ENCODE assay signal across 28 cellular contexts in genomic region chr2:201064797-201065329, GRCh38.
"Had no signal": no experiment of that assay in that cellular context is flagged by ENCODE, and none has a peak within 500 bp of the region (broad histone marks: within the 10 kb centered on the region; RNA-seq: fewer than 3 reads in every experiment).

No MANE protein-coding gene starts in this region.

- H3K27me3 ChIP-seq: adrenal gland, body of pancreas, esophagus muscularis mucosa, neutrophil, right lobe of liver, upper lobe of left lung, vagina had no signal

- H3K4me3 Mint-ChIP-seq: activated naive CD4-positive, alpha-beta T cell treated with anti-CD3 and anti-CD28 coated beads, Interleukin-2, amount 50 U/mL, for 24 hours; activated T-cell treated with anti-CD3 and anti-CD28 coated beads, Interleukin-2, amount 50 U/mL, for 24 hours; nephron progenitor cell had no signal

- H3K27ac ChIP-seq: adrenal gland, body of pancreas, esophagus muscularis mucosa, left ventricle myocardium inferior, neutrophil, right lobe of liver, thoracic aorta, upper lobe of left lung, vagina, VCaP had no signal

- H3K9me3 ChIP-seq: adrenal gland, body of pancreas, esophagus muscularis mucosa, left ventricle myocardium inferior, neutrophil, right lobe of liver, thoracic aorta, upper lobe of left lung, vagina had no signal

- DNase-seq: activated CD4-positive, alpha-beta T cell treated with anti-CD3 and anti-CD28 coated beads for 4 hours; activated CD4-positive, alpha-beta T cell treated with anti-CD3 and anti-CD28 coated beads, Interleukin-2, amount 50 U/mL, for 4 hours; activated CD8-positive, alpha-beta memory T cell treated with anti-CD3 and anti-CD28 coated beads, Interleukin-2, amount 50 U/mL, for 4 hours; activated T-cell treated with anti-CD3 and anti-CD28 coated beads, Interleukin-2, amount 50 U/mL, for 24 hours; adrenal gland; aorta; body of pancreas; effector CD8-positive, alpha-beta T cell; foreskin melanocyte; left ventricle myocardium inferior; mesendoderm; nephron progenitor cell; right lobe of liver; stimulated activated CD4-positive, alpha-beta T cell treated with anti-CD3 and anti-CD28 coated beads, Interleukin-2, amount 100 ng/mL, for 48 hours; stimulated activated naive CD4-positive, alpha-beta T cell treated with Interleukin-2 at 50 U/mL for 16 hours; T-helper 9 cell; upper lobe of left lung had no signal

- FAIRE-seq: colon, islet of Langerhans, TTC549 had no signal

- ATAC-seq: body of pancreas, right lobe of liver had no signal

- H3K36me3 ChIP-seq: adrenal gland, right lobe of liver, thoracic aorta, vagina had no signal

- H3K4me3 ChIP-seq: adrenal gland, body of pancreas, esophagus muscularis mucosa, left ventricle myocardium inferior, lung, right lobe of liver, thoracic aorta, upper lobe of left lung, vagina had no signal

- H3K27me3 Mint-ChIP-seq: activated naive CD4-positive, alpha-beta T cell treated with anti-CD3 and anti-CD28 coated beads, Interleukin-2, amount 50 U/mL, for 24 hours; activated T-cell treated with anti-CD3 and anti-CD28 coated beads, Interleukin-2, amount 50 U/mL, for 24 hours had no signal

- H3K27ac Mint-ChIP-seq: activated T-helper 2 cell treated with anti-CD3 and anti-CD28 coated beads, Interferon-gamma antibody, Interleukin-2, Interleukin-4, amounts not matched to agents 10 μg/mL and 5 μg/mL and 100 μg/mL, durations not matched to agents 14 hours and 24 hours and 36 hours; nephron progenitor cell had no signal

- H3K9me3 Mint-ChIP-seq: activated naive CD4-positive, alpha-beta T cell treated with anti-CD3 and anti-CD28 coated beads, Interleukin-2, amount 50 U/mL, for 24 hours; activated T-cell treated with anti-CD3 and anti-CD28 coated beads, Interleukin-2, amount 50 U/mL, for 24 hours; nephron progenitor cell had no signal
